In the genomic region with DNA sequence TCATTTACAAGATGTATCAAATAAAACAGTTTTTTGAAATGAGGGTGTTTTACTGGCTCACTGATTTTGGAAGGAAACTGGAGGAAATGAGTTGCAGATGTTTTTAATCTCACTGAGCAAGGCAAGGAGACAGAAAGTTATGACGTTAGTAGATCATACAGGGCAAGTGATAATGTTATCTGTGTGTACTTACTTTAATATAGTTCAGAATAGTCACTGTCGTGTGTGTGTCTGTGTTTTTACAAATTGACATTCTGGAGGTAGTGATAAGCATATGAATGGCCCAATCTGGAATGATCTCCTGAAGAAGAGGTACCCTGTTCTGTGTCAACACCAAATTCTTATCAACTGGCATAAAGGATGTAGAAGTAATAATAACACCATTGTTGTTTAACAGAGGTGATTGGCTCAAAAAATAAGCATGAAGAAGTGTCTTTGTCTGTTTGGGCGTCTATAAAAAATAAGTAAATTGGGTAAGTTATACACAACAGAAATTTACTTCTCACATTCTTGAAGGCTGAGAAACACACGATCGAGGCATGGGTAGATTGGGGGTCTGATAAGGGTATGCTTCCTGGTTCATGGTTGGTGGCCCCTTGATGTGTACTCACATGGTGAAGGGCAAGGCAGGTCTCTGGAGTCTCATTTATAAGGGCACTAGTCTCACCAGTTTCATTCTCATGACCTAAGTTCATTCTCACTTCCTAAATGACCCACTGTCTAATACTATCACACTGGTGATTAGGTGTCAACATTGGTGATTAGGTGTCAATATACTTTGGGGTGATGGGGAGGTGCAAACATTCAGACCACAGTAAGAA, we compare ENCODE assay signal across 1 cellular context.
A peak's percentile ranks its signal among the peaks of the same experiment; 100 is the strongest.
TF ChIP-seq lines count a peak whose summit lies in the region.

No MANE protein-coding gene starts in this region.

TF ChIP-seq in SK-N-SH, 30 proteins besides CTCF, POLR2A, EP300 and RAD21 (continued from another document):
- TF ChIP-seq, protein P1, sequence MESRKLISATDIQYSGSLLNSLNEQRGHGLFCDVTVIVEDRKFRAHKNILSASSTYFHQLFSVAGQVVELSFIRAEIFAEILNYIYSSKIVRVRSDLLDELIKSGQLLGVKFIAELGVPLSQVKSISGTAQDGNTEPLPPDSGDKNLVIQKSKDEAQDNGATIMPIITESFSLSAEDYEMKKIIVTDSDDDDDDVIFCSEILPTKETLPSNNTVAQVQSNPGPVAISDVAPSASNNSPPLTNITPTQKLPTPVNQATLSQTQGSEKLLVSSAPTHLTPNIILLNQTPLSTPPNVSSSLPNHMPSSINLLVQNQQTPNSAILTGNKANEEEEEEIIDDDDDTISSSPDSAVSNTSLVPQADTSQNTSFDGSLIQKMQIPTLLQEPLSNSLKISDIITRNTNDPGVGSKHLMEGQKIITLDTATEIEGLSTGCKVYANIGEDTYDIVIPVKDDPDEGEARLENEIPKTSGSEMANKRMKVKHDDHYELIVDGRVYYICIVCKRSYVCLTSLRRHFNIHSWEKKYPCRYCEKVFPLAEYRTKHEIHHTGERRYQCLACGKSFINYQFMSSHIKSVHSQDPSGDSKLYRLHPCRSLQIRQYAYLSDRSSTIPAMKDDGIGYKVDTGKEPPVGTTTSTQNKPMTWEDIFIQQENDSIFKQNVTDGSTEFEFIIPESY (IDR thresholded peaks at IDR 0.05; ENCODE audit: borderline replicate concordance, low read depth) = no peak
- no peak for TF ChIP-seq ELF1 (IDR thresholded peaks at IDR 0.05)
- TF ChIP-seq GATA2 (CRISPR knock-in tag; IDR thresholded peaks at IDR 0.05) = peak; percentile 98
- TF ChIP-seq RCOR1 (IDR thresholded peaks at IDR 0.05; ENCODE audit: low read length) = peak; percentile 77; the same call in 1 of the 2 replicates
- TF ChIP-seq, protein P2, sequence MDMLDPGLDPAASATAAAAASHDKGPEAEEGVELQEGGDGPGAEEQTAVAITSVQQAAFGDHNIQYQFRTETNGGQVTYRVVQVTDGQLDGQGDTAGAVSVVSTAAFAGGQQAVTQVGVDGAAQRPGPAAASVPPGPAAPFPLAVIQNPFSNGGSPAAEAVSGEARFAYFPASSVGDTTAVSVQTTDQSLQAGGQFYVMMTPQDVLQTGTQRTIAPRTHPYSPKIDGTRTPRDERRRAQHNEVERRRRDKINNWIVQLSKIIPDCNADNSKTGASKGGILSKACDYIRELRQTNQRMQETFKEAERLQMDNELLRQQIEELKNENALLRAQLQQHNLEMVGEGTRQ (IDR thresholded peaks at IDR 0.05; ENCODE audit: borderline replicate concordance, low read depth, low read length) = no peak
- 0 out of 2 replicates have a peak, but pooled peaks have one; percentile 22 for TF ChIP-seq TEAD4 (IDR thresholded peaks at IDR 0.05; ENCODE audit: borderline replicate concordance, insufficient read depth)
- TF ChIP-seq, protein P3, sequence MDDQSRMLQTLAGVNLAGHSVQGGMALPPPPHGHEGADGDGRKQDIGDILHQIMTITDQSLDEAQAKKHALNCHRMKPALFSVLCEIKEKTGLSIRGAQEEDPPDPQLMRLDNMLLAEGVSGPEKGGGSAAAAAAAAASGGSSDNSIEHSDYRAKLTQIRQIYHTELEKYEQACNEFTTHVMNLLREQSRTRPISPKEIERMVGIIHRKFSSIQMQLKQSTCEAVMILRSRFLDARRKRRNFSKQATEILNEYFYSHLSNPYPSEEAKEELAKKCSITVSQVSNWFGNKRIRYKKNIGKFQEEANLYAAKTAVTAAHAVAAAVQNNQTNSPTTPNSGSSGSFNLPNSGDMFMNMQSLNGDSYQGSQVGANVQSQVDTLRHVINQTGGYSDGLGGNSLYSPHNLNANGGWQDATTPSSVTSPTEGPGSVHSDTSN (IDR thresholded peaks at IDR 0.05) = no peak
- no peak for TF ChIP-seq GABPA (IDR thresholded peaks at IDR 0.05; ENCODE audit: low read depth)
- 0 out of 2 replicates have a peak, but pooled peaks have one; percentile 35 for TF ChIP-seq FOXM1 (IDR thresholded peaks at IDR 0.05; ENCODE audit: low read depth)
- TF ChIP-seq NFIC (IDR thresholded peaks at IDR 0.05; ENCODE audit: borderline replicate concordance) = no peak
- TF ChIP-seq TCF12 (IDR thresholded peaks at IDR 0.05) = peak; percentile 77
- TF ChIP-seq MEF2A (IDR thresholded peaks at IDR 0.05; ENCODE audit: borderline replicate concordance, low read depth) = no peak
- TF ChIP-seq RXRA (IDR thresholded peaks at IDR 0.05; ENCODE audit: borderline replicate concordance, low read depth) = no peak
- 0 out of 2 replicates have a peak, but pooled peaks have one; percentile 17 for TF ChIP-seq JUND (IDR thresholded peaks at IDR 0.05)
- TF ChIP-seq TAF1 (IDR thresholded peaks at IDR 0.05; ENCODE audit: borderline replicate concordance, low read depth, low read length) = no peak
- peak; percentile 92 for TF ChIP-seq FOXJ3 (CRISPR knock-in tag; IDR thresholded peaks at IDR 0.05)
- TF ChIP-seq, protein P4, sequence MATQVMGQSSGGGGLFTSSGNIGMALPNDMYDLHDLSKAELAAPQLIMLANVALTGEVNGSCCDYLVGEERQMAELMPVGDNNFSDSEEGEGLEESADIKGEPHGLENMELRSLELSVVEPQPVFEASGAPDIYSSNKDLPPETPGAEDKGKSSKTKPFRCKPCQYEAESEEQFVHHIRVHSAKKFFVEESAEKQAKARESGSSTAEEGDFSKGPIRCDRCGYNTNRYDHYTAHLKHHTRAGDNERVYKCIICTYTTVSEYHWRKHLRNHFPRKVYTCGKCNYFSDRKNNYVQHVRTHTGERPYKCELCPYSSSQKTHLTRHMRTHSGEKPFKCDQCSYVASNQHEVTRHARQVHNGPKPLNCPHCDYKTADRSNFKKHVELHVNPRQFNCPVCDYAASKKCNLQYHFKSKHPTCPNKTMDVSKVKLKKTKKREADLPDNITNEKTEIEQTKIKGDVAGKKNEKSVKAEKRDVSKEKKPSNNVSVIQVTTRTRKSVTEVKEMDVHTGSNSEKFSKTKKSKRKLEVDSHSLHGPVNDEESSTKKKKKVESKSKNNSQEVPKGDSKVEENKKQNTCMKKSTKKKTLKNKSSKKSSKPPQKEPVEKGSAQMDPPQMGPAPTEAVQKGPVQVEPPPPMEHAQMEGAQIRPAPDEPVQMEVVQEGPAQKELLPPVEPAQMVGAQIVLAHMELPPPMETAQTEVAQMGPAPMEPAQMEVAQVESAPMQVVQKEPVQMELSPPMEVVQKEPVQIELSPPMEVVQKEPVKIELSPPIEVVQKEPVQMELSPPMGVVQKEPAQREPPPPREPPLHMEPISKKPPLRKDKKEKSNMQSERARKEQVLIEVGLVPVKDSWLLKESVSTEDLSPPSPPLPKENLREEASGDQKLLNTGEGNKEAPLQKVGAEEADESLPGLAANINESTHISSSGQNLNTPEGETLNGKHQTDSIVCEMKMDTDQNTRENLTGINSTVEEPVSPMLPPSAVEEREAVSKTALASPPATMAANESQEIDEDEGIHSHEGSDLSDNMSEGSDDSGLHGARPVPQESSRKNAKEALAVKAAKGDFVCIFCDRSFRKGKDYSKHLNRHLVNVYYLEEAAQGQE (IDR thresholded peaks at IDR 0.05; ENCODE audit: low read depth, low read length) = no peak
- TF ChIP-seq EZH2phosphoT487 (IDR thresholded peaks at IDR 0.05; ENCODE audit: borderline replicate concordance, low read depth) = no peak
- peak; percentile 65 for TF ChIP-seq CHD2 (IDR thresholded peaks at IDR 0.05; ENCODE audit: low read length, partially characterized antibody)
- TF ChIP-seq SIN3A (IDR thresholded peaks at IDR 0.05; ENCODE audit: borderline replicate concordance, low read depth, low read length) = no peak
- TF ChIP-seq YY1 (IDR thresholded peaks at IDR 0.05; ENCODE audit: low read depth) = no peak
- TF ChIP-seq SMC3 (IDR thresholded peaks at IDR 0.05; ENCODE audit: low read depth, low read length) = no peak
